8 cellular contexts compared by ENCODE assay signal in the genomic region with DNA sequence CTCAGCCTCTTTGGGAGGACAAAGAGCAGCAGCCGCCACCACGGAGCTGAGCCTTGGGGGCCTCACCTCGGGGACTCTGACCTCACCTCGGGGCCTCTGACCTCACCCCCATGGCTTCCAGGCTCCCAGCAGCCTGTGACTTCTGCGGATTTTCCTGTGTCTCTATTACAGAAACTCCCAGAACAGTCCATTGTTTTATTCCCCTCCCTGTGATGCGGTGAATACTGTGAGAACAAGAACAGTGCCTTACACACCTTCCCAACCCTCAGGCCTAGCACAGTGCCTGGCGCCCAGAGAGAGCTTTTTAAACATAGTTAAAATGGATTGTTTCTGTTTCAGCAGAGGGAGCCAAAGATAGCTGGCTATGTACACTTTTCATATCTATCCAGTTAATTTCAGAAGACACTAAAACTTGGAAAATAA.
DNase-seq lines count a peak whose midpoint lies in the region; ATAC-seq and TF ChIP-seq lines count a peak whose summit lies in the region.

No MANE protein-coding gene starts in this region.

- H3K4me3 Mint-ChIP-seq in activated CD4-positive, alpha-beta T cell treated with anti-CD3 and anti-CD28 coated beads, Interleukin-2, amount 10 ng/mL, durations not matched to agents 24 days and 14 days: peak overlapping the region; percentile 66
- H3K4me3 Mint-ChIP-seq in activated naive CD8-positive, alpha-beta T cell treated with anti-CD3 and anti-CD28 coated beads, Interleukin-2, amount 10 ng/mL, durations not matched to agents 7 days and 5 days: peak overlapping the region; percentile 67

- no peak for TF ChIP-seq CTCF in right lobe of liver (IDR thresholded peaks at IDR 0.05)
- TF ChIP-seq CTCF in GM20000 (IDR thresholded peaks at IDR 0.05; ENCODE audit: extremely low read depth, missing control alignments): no peak

- H3K27me3 ChIP-seq in right lobe of liver: no peaks in the 10 kb centered on the region
- H3K27me3 ChIP-seq in thymus (ENCODE audit: control insufficient read depth, insufficient read depth): no peaks in the 10 kb centered on the region
- H3K27me3 ChIP-seq in H7 (ENCODE audit: control insufficient read depth, insufficient read depth, low read length): no peaks in the 10 kb centered on the region

- peak; percentile 65 for DNase-seq in activated CD4-positive, alpha-beta T cell treated with anti-CD3 and anti-CD28 coated beads, Interleukin-2, amount 10 ng/mL, durations not matched to agents 24 days and 14 days
- DNase-seq in activated CD4-positive, alpha-beta T cell treated with anti-CD3 and anti-CD28 coated beads for 48 hours: no peak
- no peak for DNase-seq in activated naive CD8-positive, alpha-beta T cell treated with anti-CD3 and anti-CD28 coated beads, Interleukin-2, amount 10 ng/mL, durations not matched to agents 7 days and 5 days
- peak in 1 of 3 donors; percentile 39 for DNase-seq in right lobe of liver
- no peak for DNase-seq in GM20000 (ENCODE audit: low spot score)
- DNase-seq in H7: no peak
- no peak for DNase-seq in hepatic stellate cell (ENCODE audit: low spot score)

- WGBS in right lobe of liver (ENCODE audit: insufficient coverage, low coverage, low lambda C conversion rate, missing lambda C conversion rate): 35% methylated on average over 6 of the region's 7 CpGs
- WGBS in thymus: 84% methylated on average over 7 of the region's 7 CpGs

- H3K4me1 ChIP-seq in right lobe of liver: peaks cover 0 to 11% (median 4%) of the 10 kb centered on the region in 4 donors
- peaks cover 11% of the 10 kb centered on the region for H3K4me1 ChIP-seq in thymus (ENCODE audit: control insufficient read depth, insufficient read depth, low read length)

- peak overlapping the region; percentile 97 for H3K27ac Mint-ChIP-seq in activated CD4-positive, alpha-beta T cell treated with anti-CD3 and anti-CD28 coated beads, Interleukin-2, amount 10 ng/mL, durations not matched to agents 24 days and 14 days
- peak overlapping the region; percentile 86 for H3K27ac Mint-ChIP-seq in activated naive CD8-positive, alpha-beta T cell treated with anti-CD3 and anti-CD28 coated beads, Interleukin-2, amount 10 ng/mL, durations not matched to agents 7 days and 5 days

- intact Hi-C loops in activated CD4-positive, alpha-beta T cell treated with anti-CD3 and anti-CD28 coated beads, Interleukin-2, amount 10 ng/mL, durations not matched to agents 24 days and 14 days (cut with micrococcal nuclease): no loop called here
- intact Hi-C loops in right lobe of liver (cut with DNase I): no loop called here

- H3K36me3 Mint-ChIP-seq in activated CD4-positive, alpha-beta T cell treated with anti-CD3 and anti-CD28 coated beads, Interleukin-2, amount 10 ng/mL, durations not matched to agents 24 days and 14 days (ENCODE audit: low read depth): peaks cover 53% of the 10 kb centered on the region
- peaks cover 44% of the 10 kb centered on the region for H3K36me3 Mint-ChIP-seq in activated naive CD8-positive, alpha-beta T cell treated with anti-CD3 and anti-CD28 coated beads, Interleukin-2, amount 10 ng/mL, durations not matched to agents 7 days and 5 days

- TF ChIP-seq POLR2A in right lobe of liver (IDR thresholded peaks at IDR 0.05): no peak

- peaks cover 98% of the 10 kb centered on the region for H3K4me1 Mint-ChIP-seq in activated CD4-positive, alpha-beta T cell treated with anti-CD3 and anti-CD28 coated beads, Interleukin-2, amount 10 ng/mL, durations not matched to agents 24 days and 14 days
- H3K4me1 Mint-ChIP-seq in activated naive CD8-positive, alpha-beta T cell treated with anti-CD3 and anti-CD28 coated beads, Interleukin-2, amount 10 ng/mL, durations not matched to agents 7 days and 5 days: peaks cover 69% of the 10 kb centered on the region

- peaks cover 0 to 10% (median 0%) of the 10 kb centered on the region in 4 donors for H3K36me3 ChIP-seq in right lobe of liver
- H3K36me3 ChIP-seq in thymus (ENCODE audit: control insufficient read depth, insufficient read depth): no peaks in the 10 kb centered on the region
- no peaks in the 10 kb centered on the region for H3K36me3 ChIP-seq in H7 (replicated peaks; ENCODE audit: control insufficient read depth, insufficient read depth, low read length)

- no peaks in the 10 kb centered on the region for H3K9me3 ChIP-seq in right lobe of liver
- H3K9me3 ChIP-seq in thymus (ENCODE audit: control insufficient read depth): no peaks in the 10 kb centered on the region

- no peaks in the 10 kb centered on the region for H3K9me3 Mint-ChIP-seq in activated CD4-positive, alpha-beta T cell treated with anti-CD3 and anti-CD28 coated beads, Interleukin-2, amount 10 ng/mL, durations not matched to agents 24 days and 14 days
- no peaks in the 10 kb centered on the region for H3K9me3 Mint-ChIP-seq in activated naive CD8-positive, alpha-beta T cell treated with anti-CD3 and anti-CD28 coated beads, Interleukin-2, amount 10 ng/mL, durations not matched to agents 7 days and 5 days

- H3K27me3 Mint-ChIP-seq in activated CD4-positive, alpha-beta T cell treated with anti-CD3 and anti-CD28 coated beads, Interleukin-2, amount 10 ng/mL, durations not matched to agents 24 days and 14 days: no peaks in the 10 kb centered on the region
- no peaks in the 10 kb centered on the region for H3K27me3 Mint-ChIP-seq in activated naive CD8-positive, alpha-beta T cell treated with anti-CD3 and anti-CD28 coated beads, Interleukin-2, amount 10 ng/mL, durations not matched to agents 7 days and 5 days

- ATAC-seq in activated naive CD8-positive, alpha-beta T cell treated with anti-CD3 and anti-CD28 coated beads, Interleukin-2, amount 10 ng/mL, durations not matched to agents 7 days and 5 days (ENCODE audit: low read depth): no peak
- ATAC-seq in right lobe of liver: no peak

- peak overlapping the region in 2 of 3 donors; percentile 31 to 70 for H3K27ac ChIP-seq in right lobe of liver
- peak overlapping the region; percentile 60 for H3K27ac ChIP-seq in thymus (ENCODE audit: low read depth)

- POLR2A ChIA-PET in activated naive CD8-positive, alpha-beta T cell treated with anti-CD3 and anti-CD28 coated beads, Interleukin-2, amount 10 ng/mL, durations not matched to agents 7 days and 5 days (lab: Charles Lee): interaction anchor here (1.1 to 3.8 kb wide), 7 partner anchors 15 to 247 kb away, joined by 3 to 42 read pairs (median 7); a partner anchor contains a TSS

- no peak overlapping the region for H3K4me3 ChIP-seq in right lobe of liver
- no peak overlapping the region for H3K4me3 ChIP-seq in thymus (ENCODE audit: low read length)
- H3K4me3 ChIP-seq in H7 (ENCODE audit: insufficient read depth, low read depth, low read length): no peak overlapping the region
